8 cellular contexts compared by ENCODE assay signal in genomic region chr16:31009894-31010293, GRCh38. TPM values are rescaled to one million over a fixed set of nuclear protein-coding genes. Genes with fewer than 3 reads are reported as not detected.
DNase-seq lines count a peak whose midpoint lies in the region; ATAC-seq and TF ChIP-seq lines count a peak whose summit lies in the region.

No MANE protein-coding gene starts in this region.

- BruUV-seq in MCF 10A (replicated peaks; lab: Mats Ljungman, UMichigan) (no TSS peak), mammary epithelial cell (replicated peaks; lab: Mats Ljungman, UMichigan) (no TSS peak)

- peaks cover 43% of the 10 kb centered on the region for H3K27me3 Mint-ChIP-seq in MCF 10A (ENCODE audit: insufficient read depth, unreplicated experiment)
- H3K27me3 Mint-ChIP-seq in activated CD8-positive, alpha-beta T cell treated with anti-CD3 and anti-CD28 coated beads for 36 hours = peaks cover 21% of the 10 kb centered on the region
- H3K27me3 Mint-ChIP-seq in stimulated activated naive B cell treated with anti-CD40 and anti-IgM and Interleukin-4, amounts not matched to agents 10 μg/mL and 1 μg/mL and 100 μg/mL, for 72 hours = peaks cover 32 to 64% of the 10 kb centered on the region in 2 donors

- no peaks in the 10 kb centered on the region for H3K9me3 Mint-ChIP-seq in MCF 10A (ENCODE audit: unreplicated experiment)
- no peaks in the 10 kb centered on the region for H3K9me3 Mint-ChIP-seq in activated CD8-positive, alpha-beta T cell treated with anti-CD3 and anti-CD28 coated beads for 36 hours
- peaks cover 0 to 1% of the 10 kb centered on the region in 2 donors for H3K9me3 Mint-ChIP-seq in stimulated activated naive B cell treated with anti-CD40 and anti-IgM and Interleukin-4, amounts not matched to agents 10 μg/mL and 1 μg/mL and 100 μg/mL, for 72 hours

- CTCF ChIA-PET in MCF 10A (lab: Yijun Ruan, JAX) (no interaction called here), mammary epithelial cell (lab: Charles Lee; ENCODE audit: low non-redundant PET) (no interaction called here)
- CTCF ChIA-PET in activated CD8-positive, alpha-beta T cell treated with anti-CD3 and anti-CD28 coated beads for 36 hours (lab: Charles Lee) = no interaction called here

- H3K79me2 ChIP-seq in mammary epithelial cell (ENCODE audit: insufficient read depth, low read length) (no peaks in the 10 kb centered on the region), hepatocyte (no peaks in the 10 kb centered on the region)

- ATAC-seq in activated CD8-positive, alpha-beta T cell treated with anti-CD3 and anti-CD28 coated beads for 36 hours = peak; percentile 33
- no peak for ATAC-seq in stimulated activated naive B cell treated with anti-CD40 and anti-IgM and Interleukin-4, amounts not matched to agents 10 μg/mL and 1 μg/mL and 100 μg/mL, for 72 hours (replicated peaks)

- no peaks in the 10 kb centered on the region for H3K36me3 Mint-ChIP-seq in MCF 10A (ENCODE audit: insufficient read depth, unreplicated experiment)
- no peaks in the 10 kb centered on the region for H3K36me3 Mint-ChIP-seq in activated CD8-positive, alpha-beta T cell treated with anti-CD3 and anti-CD28 coated beads for 36 hours (ENCODE audit: low read depth)
- no peaks in the 10 kb centered on the region for H3K36me3 Mint-ChIP-seq in stimulated activated naive B cell treated with anti-CD40 and anti-IgM and Interleukin-4, amounts not matched to agents 10 μg/mL and 1 μg/mL and 100 μg/mL, for 72 hours

- H3K9me3 ChIP-seq in mammary epithelial cell (replicated peaks; ENCODE audit: insufficient read depth, low read length) (no peaks in the 10 kb centered on the region), hepatocyte (ENCODE audit: low read depth) (no peaks in the 10 kb centered on the region)

- peaks cover 6% of the 10 kb centered on the region for H3K27me3 ChIP-seq in mammary epithelial cell (ENCODE audit: insufficient read depth, low read length)
- peaks cover 36% of the 10 kb centered on the region for H3K27me3 ChIP-seq in hepatocyte

- H3K4me1 Mint-ChIP-seq in MCF 10A (ENCODE audit: insufficient read depth, unreplicated experiment) = no peaks in the 10 kb centered on the region
- peaks cover 13% of the 10 kb centered on the region for H3K4me1 Mint-ChIP-seq in activated CD8-positive, alpha-beta T cell treated with anti-CD3 and anti-CD28 coated beads for 36 hours (ENCODE audit: low read depth)
- H3K4me1 Mint-ChIP-seq in stimulated activated naive B cell treated with anti-CD40 and anti-IgM and Interleukin-4, amounts not matched to agents 10 μg/mL and 1 μg/mL and 100 μg/mL, for 72 hours = peaks cover 11 to 19% of the 10 kb centered on the region in 2 donors

- H3K36me3 ChIP-seq in mammary epithelial cell (ENCODE audit: insufficient read depth, low read length) (no peaks in the 10 kb centered on the region), hepatocyte (replicated peaks; ENCODE audit: insufficient read depth, low read depth) (no peaks in the 10 kb centered on the region)

- intact Hi-C loops in MCF 10A (cut with micrococcal nuclease) = no loop called here
- intact Hi-C loops in mammary epithelial cell (cut with micrococcal nuclease) = no loop called here
- intact Hi-C loops in activated CD8-positive, alpha-beta T cell treated with anti-CD3 and anti-CD28 coated beads for 36 hours (cut with micrococcal nuclease) = no loop called here

- H3K9me2 ChIP-seq in hepatocyte (replicated peaks; ENCODE audit: insufficient read depth) = no peaks in the 10 kb centered on the region

- 21% methylated on average over 4 of the region's 11 CpGs for WGBS in mammary epithelial cell (ENCODE audit: low coverage, missing lambda C conversion rate)
- WGBS in hepatocyte (ENCODE audit: low lambda C conversion rate, missing lambda C conversion rate) = 50% methylated on average over 7 of the region's 11 CpGs

- H3K27ac ChIP-seq in mammary epithelial cell (ENCODE audit: insufficient read depth, low read depth, low read length) (no peak overlapping the region), hepatocyte (no peak overlapping the region)

- TF ChIP-seq CTCF in MCF 10A (IDR thresholded peaks at IDR 0.05; ENCODE audit: unreplicated experiment) (no peak), mammary epithelial cell (conservative IDR thresholded peaks at IDR 0.05 in 1 of 2, IDR thresholded peaks at IDR 0.05 in 1 of 2; ENCODE audit: extremely low read depth in 1 of 2, insufficient read depth in 1 of 2, low read depth in 1 of 2, low read length in 2 of 2) (peak in 1 of 2 donors; percentile 11), hepatocyte (IDR thresholded peaks at IDR 0.05; ENCODE audit: poor library complexity) (no peak)
- TF ChIP-seq CTCF in activated CD8-positive, alpha-beta T cell treated with anti-CD3 and anti-CD28 coated beads for 36 hours (IDR thresholded peaks at IDR 0.05) = no peak

- no peaks in the 10 kb centered on the region for H4K20me1 ChIP-seq in mammary epithelial cell (ENCODE audit: insufficient read depth, low read length)
- H4K20me1 ChIP-seq in hepatocyte (ENCODE audit: insufficient read depth, poor library complexity, severe bottlenecking) = no peaks in the 10 kb centered on the region

- H3K27ac Mint-ChIP-seq in MCF 10A (ENCODE audit: low read depth, unreplicated experiment) = peak overlapping the region; percentile 63
- H3K27ac Mint-ChIP-seq in activated CD8-positive, alpha-beta T cell treated with anti-CD3 and anti-CD28 coated beads for 36 hours = no peak overlapping the region
- peak overlapping the region; percentile 20 for H3K27ac Mint-ChIP-seq in stimulated activated naive B cell treated with anti-CD40 and anti-IgM and Interleukin-4, amounts not matched to agents 10 μg/mL and 1 μg/mL and 100 μg/mL, for 72 hours

- no peak overlapping the region for H2AFZ ChIP-seq in mammary epithelial cell (ENCODE audit: low read depth, low read length)
- H2AFZ ChIP-seq in hepatocyte = no peak overlapping the region

- H3K4me3 Mint-ChIP-seq in MCF 10A (ENCODE audit: unreplicated experiment) = no peak overlapping the region
- peak overlapping the region; percentile 63 for H3K4me3 Mint-ChIP-seq in activated CD8-positive, alpha-beta T cell treated with anti-CD3 and anti-CD28 coated beads for 36 hours
- H3K4me3 Mint-ChIP-seq in stimulated activated naive B cell treated with anti-CD40 and anti-IgM and Interleukin-4, amounts not matched to agents 10 μg/mL and 1 μg/mL and 100 μg/mL, for 72 hours = peak overlapping the region; percentile 27 to 62

- no peak for DNase-seq in MCF 10A (ENCODE audit: unreplicated experiment)
- DNase-seq in mammary epithelial cell = no peak
- no peak for DNase-seq in activated CD8-positive, alpha-beta T cell treated with anti-CD3 and anti-CD28 coated beads for 36 hours
- DNase-seq in hepatocyte (ENCODE audit: low spot score) = no peak
- DNase-seq in stimulated activated naive B cell treated with anti-CD40 and anti-IgM and Interleukin-4, amounts not matched to agents 10 μg/mL and 1 μg/mL and 100 μg/mL, for 72 hours = no peak
- DNase-seq in SW 1271 (lab: John Stamatoyannopoulos, UW) = no peak
- DNase-seq in pons (ENCODE audit: low spot score) = no peak
- no peak for DNase-seq in NCI-H69 (lab: John Stamatoyannopoulos, UW)

- H3K4me3 ChIP-seq in mammary epithelial cell (replicated peaks in 1 of 3; ENCODE audit: insufficient read depth in 1 of 3, low read depth in 2 of 3, low read length in 3 of 3) (no peak overlapping the region), hepatocyte (no peak overlapping the region)

- H3K4me1 ChIP-seq in mammary epithelial cell (ENCODE audit: insufficient read depth, low read length) = no peaks in the 10 kb centered on the region
- H3K4me1 ChIP-seq in hepatocyte (ENCODE audit: insufficient read depth) = no peaks in the 10 kb centered on the region

- H3K9ac ChIP-seq in mammary epithelial cell (ENCODE audit: insufficient read depth, low read length) = no peak overlapping the region

- H3K4me2 ChIP-seq in mammary epithelial cell (ENCODE audit: insufficient read depth, low read depth, low read length) (no peak overlapping the region), hepatocyte (peak overlapping the region; percentile 68)

- in situ Hi-C loops in mammary epithelial cell (cut with MboI; ENCODE audit: low sequenced_read_pairs in 2 of 2) = no loop called here

- dilution Hi-C loops in mammary epithelial cell (cut with HindIII; ENCODE audit: low sequenced_read_pairs) = no loop called here

- POLR2A ChIA-PET in MCF 10A (lab: Yijun Ruan, JAX) = no interaction called here
- POLR2A ChIA-PET in activated CD8-positive, alpha-beta T cell treated with anti-CD3 and anti-CD28 coated beads for 36 hours (lab: Charles Lee) = no interaction called here

RNA-seq across cellular contexts. Expression of gene STX1B, which starts 0.5 kb away (rescaled TPM):
- total RNA-seq in MCF 10A (2022) = 0.42 and 0.91 TPM in 2 replicates
- 1 to 10 TPM in 1 of 2 donors, under 1 TPM in 1; 0.33 to 1.1 TPM for total RNA-seq in mammary epithelial cell
- 0.80 TPM for polyA plus RNA-seq in mammary epithelial cell
- 0.16 TPM for polyA minus RNA-seq in mammary epithelial cell
- total RNA-seq in activated CD8-positive, alpha-beta T cell treated with anti-CD3 and anti-CD28 coated beads for 36 hours = 1 to 10 TPM; 1.1 to 1.8 TPM
- 0.87 and 1.6 TPM in 2 replicates for total RNA-seq in hepatocyte
- 2.0 and 2.7 TPM in 2 replicates for polyA plus RNA-seq in hepatocyte

RNA-seq across cellular contexts. Expression of gene STX4, which starts 23.5 kb away (rescaled TPM):
- 66.7 and 89.2 TPM in 2 replicates for total RNA-seq in MCF 10A (2022)
- total RNA-seq in mammary epithelial cell = 10 to 100 TPM; 13.3 to 64.3 TPM
- polyA plus RNA-seq in mammary epithelial cell = 46.1 TPM
- 73.1 TPM for polyA minus RNA-seq in mammary epithelial cell
- total RNA-seq in activated CD8-positive, alpha-beta T cell treated with anti-CD3 and anti-CD28 coated beads for 36 hours = 10 to 100 TPM; 25.2 to 27.7 TPM
- 23.2 and 25.9 TPM in 2 replicates for total RNA-seq in hepatocyte
- polyA plus RNA-seq in hepatocyte = 72.4 and 90.4 TPM in 2 replicates

RNA-seq across cellular contexts. Expression of gene HSD3B7, which starts 24.9 kb away (rescaled TPM):
- total RNA-seq in MCF 10A (2022) (5.0 and 5.3 TPM in 2 replicates), mammary epithelial cell (1 to 10 TPM; 3.8 to 3.9 TPM), hepatocyte (17.5 and 18.1 TPM in 2 replicates)
- polyA plus RNA-seq in mammary epithelial cell (3.3 TPM), hepatocyte (16.7 and 20.8 TPM in 2 replicates)
- 1.1 TPM for polyA minus RNA-seq in mammary epithelial cell
- total RNA-seq in activated CD8-positive, alpha-beta T cell treated with anti-CD3 and anti-CD28 coated beads for 36 hours = 1 to 10 TPM in 1 of 2 experiments, under 1 TPM in 1; 0.45 to 1.3 TPM

RNA-seq across cellular contexts. Expression of gene SETD1A, which starts 52.3 kb away (rescaled TPM):
- total RNA-seq in MCF 10A (2022) = 15.0 and 15.8 TPM in 2 replicates
- total RNA-seq in mammary epithelial cell = 10 to 100 TPM in 1 of 2 donors, 1 to 10 TPM in 1; 8.5 to 14.8 TPM
- polyA plus RNA-seq in mammary epithelial cell = 2.6 TPM
- polyA minus RNA-seq in mammary epithelial cell = 10.4 TPM
- total RNA-seq in activated CD8-positive, alpha-beta T cell treated with anti-CD3 and anti-CD28 coated beads for 36 hours = 10 to 100 TPM; 18.0 to 19.2 TPM
- total RNA-seq in hepatocyte = 1.8 and 2.7 TPM in 2 replicates
- 2.2 and 2.3 TPM in 2 replicates for polyA plus RNA-seq in hepatocyte
